Comparison of ENCODE assay signal across 8 cellular contexts in genomic region chr12:53675701-53676607, GRCh38. TPM values are rescaled to one million over a fixed set of nuclear protein-coding genes. Genes with fewer than 3 reads are reported as not detected.
DNase-seq lines count a peak whose midpoint lies in the region; ATAC-seq and TF ChIP-seq lines count a peak whose summit lies in the region.

ATP5MC2 (minus strand) TSS chr12:53676083; CDS start chr12:53672614, 3,469 bp downstream.

- peaks cover 14% of the 10 kb centered on the region for H3K36me3 Mint-ChIP-seq in activated T-cell treated with anti-CD3 and anti-CD28 coated beads, Interleukin-2, amount 50 U/mL, for 4 hours (ENCODE audit: insufficient read depth)

- intact Hi-C loops in Panc1 (cut with micrococcal nuclease; ENCODE audit: unreplicated experiment): loop anchor here (5.0 kb wide), 1 partner anchor 129 kb away; no protein-coding TSS in a partner anchor

- H3K36me3 ChIP-seq in DOHH2 (ENCODE audit: control insufficient read depth, low read length) (peaks cover 41% of the 10 kb centered on the region), KMS-11 (ENCODE audit: insufficient read depth) (peaks cover 10% of the 10 kb centered on the region; the same call in 1 of the 2 replicates), Panc1 (ENCODE audit: control insufficient read depth, insufficient read depth, low read length) (peaks cover 5% of the 10 kb centered on the region), esophagus (ENCODE audit: control insufficient read depth in 2 of 2, insufficient read depth in 2 of 2, low read length in 1 of 2) (peaks cover 0 to 2% of the 10 kb centered on the region in 2 donors), muscle layer of colon (ENCODE audit: insufficient read depth, low read length) (peaks cover 19% of the 10 kb centered on the region)

- H3K27ac ChIP-seq in DOHH2 (ENCODE audit: low read depth, low read length) (peak within 1 kb of the TSS; percentile 54), KMS-11 (peak within 1 kb of the TSS; percentile 68), Panc1 (ENCODE audit: low read length) (peak within 1 kb of the TSS; percentile 97), esophagus (ENCODE audit: low read depth in 2 of 2, low read length in 1 of 2) (peak within 1 kb of the TSS; percentile 92), muscle layer of colon (ENCODE audit: low read depth, low read length) (peak within 1 kb of the TSS; percentile 87)

- BruUV-seq in Panc1 (replicated peaks; lab: Mats Ljungman, UMichigan): no TSS peak

- H3K4me3 ChIP-seq in DOHH2 (ENCODE audit: low read length) (peak within 1 kb of the TSS; percentile 87), KMS-11 (IDR thresholded peaks at IDR 0.05; ENCODE audit: insufficient read depth, low read depth, low read length) (peak within 1 kb of the TSS; percentile 97), Panc1 (ENCODE audit: low read depth in 2 of 2, low read length in 2 of 2) (peak within 1 kb of the TSS; percentile 69 to 79), esophagus (ENCODE audit: low read depth in 1 of 2, low read length in 2 of 2) (peak within 1 kb of the TSS; percentile 61 to 91), muscle layer of colon (ENCODE audit: low read depth in 1 of 2, low read length in 2 of 2) (peak within 1 kb of the TSS; percentile 43 to 93)

- WGBS in esophagus, 2 donors: 0 to 1% methylated on average over 61 of the region's 61 CpGs

- H3K27me3 ChIP-seq in DOHH2 (ENCODE audit: control insufficient read depth, low read length) (peaks cover 28% of the 10 kb centered on the region), KMS-11 (ENCODE audit: insufficient read depth, low read depth) (peaks cover 20% of the 10 kb centered on the region), Panc1 (ENCODE audit: control insufficient read depth, insufficient read depth, low read length) (no peaks in the 10 kb centered on the region), esophagus (ENCODE audit: control insufficient read depth in 1 of 2, insufficient read depth in 2 of 2, low read length in 2 of 2) (no peaks in the 10 kb centered on the region), muscle layer of colon (ENCODE audit: control insufficient read depth in 1 of 2, insufficient read depth in 2 of 2, low read length in 2 of 2) (no peaks in the 10 kb centered on the region)

- peak; percentile 99 for DNase-seq in Panc1 (ENCODE audit: low read depth, low spot score)
- DNase-seq in activated T-cell treated with anti-CD3 and anti-CD28 coated beads, Interleukin-2, amount 50 U/mL, for 4 hours: peak; percentile 96
- peak; percentile 93 for DNase-seq in stimulated activated CD8-positive, alpha-beta memory T cell treated with anti-CD3 and anti-CD28 coated beads, Interleukin-7, amount 100 ng/mL, for 24 hours (ENCODE audit: low read depth)

- H3K4me1 ChIP-seq in DOHH2 (ENCODE audit: control insufficient read depth, low read length) (peaks cover 27% of the 10 kb centered on the region), KMS-11 (ENCODE audit: low read depth, poor library complexity, severe bottlenecking) (peaks cover 47% of the 10 kb centered on the region), Panc1 (ENCODE audit: control insufficient read depth, insufficient read depth, low read length) (peaks cover 12% of the 10 kb centered on the region), esophagus (ENCODE audit: control insufficient read depth in 2 of 2, insufficient read depth in 2 of 2, low read length in 1 of 2) (peaks cover 2 to 5% of the 10 kb centered on the region in 2 donors), muscle layer of colon (ENCODE audit: insufficient read depth, low read length) (peaks cover 33% of the 10 kb centered on the region)

- in situ Hi-C loops in Panc1 (cut with HindIII; ENCODE audit: low pct_unique_long_range_greater_than_20kb, low sequenced_read_pairs): no loop called here

- H3K9me3 Mint-ChIP-seq in activated T-cell treated with anti-CD3 and anti-CD28 coated beads, Interleukin-2, amount 50 U/mL, for 4 hours: no peaks in the 10 kb centered on the region

- peaks cover 20% of the 10 kb centered on the region for H3K27me3 Mint-ChIP-seq in activated T-cell treated with anti-CD3 and anti-CD28 coated beads, Interleukin-2, amount 50 U/mL, for 4 hours (ENCODE audit: low read depth)

- peak within 1 kb of the TSS; percentile 98 for H3K4me3 Mint-ChIP-seq in activated T-cell treated with anti-CD3 and anti-CD28 coated beads, Interleukin-2, amount 50 U/mL, for 4 hours

- H3K4me2 ChIP-seq in DOHH2 (ENCODE audit: low read length): peak within 1 kb of the TSS; percentile 88
- H3K4me2 ChIP-seq in KMS-11: peak within 1 kb of the TSS; percentile 70

- H3K9me3 ChIP-seq in DOHH2 (ENCODE audit: control insufficient read depth, insufficient read depth, low read length) (no peaks in the 10 kb centered on the region), Panc1 (ENCODE audit: control insufficient read depth, insufficient read depth, low read depth, low read length) (no peaks in the 10 kb centered on the region), esophagus (ENCODE audit: control insufficient read depth in 2 of 2, insufficient read depth in 1 of 2, low read depth in 1 of 2, low read length in 1 of 2) (no peaks in the 10 kb centered on the region), muscle layer of colon (ENCODE audit: low read length) (no peaks in the 10 kb centered on the region)

- H3K79me2 ChIP-seq in DOHH2 (ENCODE audit: control insufficient read depth, low read length) (peaks cover 23% of the 10 kb centered on the region), KMS-11 (ENCODE audit: insufficient read depth, low read depth) (peaks cover 45% of the 10 kb centered on the region)

- H3F3A ChIP-seq in DOHH2 (ENCODE audit: control insufficient read depth, insufficient read depth): no peaks in the 10 kb centered on the region

- H4K20me1 ChIP-seq in DOHH2 (ENCODE audit: control insufficient read depth, insufficient read depth, low read depth, low read length): no peaks in the 10 kb centered on the region
- H4K20me1 ChIP-seq in KMS-11 (ENCODE audit: insufficient read depth): no peaks in the 10 kb centered on the region

- POLR2A ChIA-PET in Panc1 (lab: Charles Lee): interaction anchor here (0.6 to 0.9 kb wide), 2 partner anchors 58 to 132 kb away, joined by 4 to 5 read pairs; no protein-coding TSS in a partner anchor

- ATAC-seq in GM21737 (IDR thresholded peaks at IDR 0.05; ENCODE audit: unreplicated experiment) (peak; percentile 94), Panc1 (peak; percentile 98)
- ATAC-seq in activated T-cell treated with anti-CD3 and anti-CD28 coated beads, Interleukin-2, amount 50 U/mL, for 4 hours: peak; percentile 93 to 94

- H3K4me1 Mint-ChIP-seq in activated T-cell treated with anti-CD3 and anti-CD28 coated beads, Interleukin-2, amount 50 U/mL, for 4 hours (ENCODE audit: low read depth): peaks cover 31% of the 10 kb centered on the region

- peak; percentile 100 for TF ChIP-seq CTCF in DOHH2 (IDR thresholded peaks at IDR 0.05; ENCODE audit: low read depth, low read length, poor library complexity, severe bottlenecking)
- TF ChIP-seq CTCF in KMS-11 (conservative IDR thresholded peaks at IDR 0.05; ENCODE audit: low read depth, low read length): peak; percentile 99
- TF ChIP-seq CTCF in Panc1 (IDR thresholded peaks at IDR 0.05): peak; percentile 100

- CTCF ChIA-PET in Panc1 (lab: Charles Lee): interaction anchor here (0.6 to 1.4 kb wide), 4 partner anchors 17 to 133 kb away, joined by 3 to 5 read pairs (median 4); no protein-coding TSS in a partner anchor

- H3K9ac ChIP-seq in KMS-11 (peak within 1 kb of the TSS; percentile 83), muscle layer of colon (ENCODE audit: low read length) (peak within 1 kb of the TSS; percentile 59)

- H2AFZ ChIP-seq in KMS-11 (ENCODE audit: low read depth): peak within 1 kb of the TSS; percentile 79

- H3K9me2 ChIP-seq in DOHH2 (replicated peaks; ENCODE audit: control insufficient read depth, low read length): no peaks in the 10 kb centered on the region

RNA-seq across cellular contexts. Expression of gene ATP5MC2, which starts in this region (rescaled TPM):
- total RNA-seq in Panc1 (2021; ENCODE audit: unreplicated experiment): 290 TPM
- 456 TPM for polyA plus RNA-seq in Panc1 (2012; ENCODE audit: insufficient read length)
- total RNA-seq in activated T-cell treated with anti-CD3 and anti-CD28 coated beads, Interleukin-2, amount 50 U/mL, for 4 hours: 100 to 1,000 TPM; 338 to 364 (median 342) TPM
- 100 to 1,000 TPM; 334 to 466 TPM for polyA plus RNA-seq in esophagus

Comparison
In these comparisons a context has a peak if more than half of its experiments do, and no peak if none do; other contexts are left out.
1. Peak in every context shown above with its lines: DNase-seq, ATAC-seq, H3K4me3 ChIP-seq and H3K27ac ChIP-seq.